Comparison of ENCODE assay signal across 8 cellular contexts in genomic region chr15:74613953-74614743, GRCh38. TPM values are rescaled to one million over a fixed set of nuclear protein-coding genes. Genes with fewer than 3 reads are reported as not detected.
A peak's percentile ranks its signal among the peaks of the same experiment; 100 is the strongest.
DNase-seq lines count a peak whose midpoint lies in the region; ATAC-seq and TF ChIP-seq lines count a peak whose summit lies in the region.

No MANE protein-coding gene starts in this region.

- peak overlapping the region; percentile 100 for H3K4me3 ChIP-seq in HFF-Myc (replicated peaks; ENCODE audit: low read depth, low read length)
- H3K4me3 ChIP-seq in breast epithelium = peak overlapping the region; percentile 90 to 99 (median 98)
- no peak overlapping the region for H3K4me3 ChIP-seq in mesendoderm (ENCODE audit: low read length)
- peak overlapping the region; percentile 14 to 66 for H3K4me3 ChIP-seq in aorta (ENCODE audit: low read length in 2 of 2)

- peaks cover 20% of the 10 kb centered on the region for H3K79me1 ChIP-seq in mesendoderm (ENCODE audit: low read length)

- no peaks in the 10 kb centered on the region for H3K9me3 ChIP-seq in breast epithelium
- H3K9me3 ChIP-seq in aorta (ENCODE audit: control insufficient read depth, low read length) = no peaks in the 10 kb centered on the region

- no peak overlapping the region for H4K5ac ChIP-seq in mesendoderm (ENCODE audit: low read length)

- no peak overlapping the region for H2BK5ac ChIP-seq in mesendoderm (ENCODE audit: low read length)

- no peak overlapping the region for H2BK15ac ChIP-seq in mesendoderm (replicated peaks; ENCODE audit: low read depth)

- ATAC-seq in aorta (ENCODE audit: low FRiP score) = no peak
- ATAC-seq in GM21390 (IDR thresholded peaks at IDR 0.05; ENCODE audit: unreplicated experiment) = no peak

- no CpG with 5 or more reads among the region's 38 CpGs for WGBS in mesendoderm (ENCODE audit: extremely low coverage, insufficient coverage, low lambda C conversion rate)
- 33 to 35% methylated on average over 38 of the region's 38 CpGs for WGBS in aorta, 2 donors

- H3K4me1 ChIP-seq in breast epithelium = peaks cover 0 to 25% of the 10 kb centered on the region in 2 donors
- H3K4me1 ChIP-seq in mesendoderm (ENCODE audit: control insufficient read depth, low read depth, low read length) = peaks cover 2% of the 10 kb centered on the region
- H3K4me1 ChIP-seq in aorta (ENCODE audit: control insufficient read depth in 1 of 2, insufficient read depth in 2 of 2, low read length in 2 of 2) = no peaks in the 10 kb centered on the region

- H3K27me3 ChIP-seq in breast epithelium (no peaks in the 10 kb centered on the region), mesendoderm (ENCODE audit: insufficient read depth, low read length, poor library complexity) (no peaks in the 10 kb centered on the region), aorta (ENCODE audit: control insufficient read depth in 1 of 2, insufficient read depth in 2 of 2, low read length in 1 of 2) (no peaks in the 10 kb centered on the region)

- H3K4me2 ChIP-seq in mesendoderm (ENCODE audit: low read length) = peak overlapping the region; percentile 86

- H2BK120ac ChIP-seq in mesendoderm (ENCODE audit: low read depth, low read length) = no peak overlapping the region

- no peak overlapping the region for H3K18ac ChIP-seq in mesendoderm (ENCODE audit: low read length)

- DNase-seq in HFF-Myc (ENCODE audit: extremely low read depth, low read depth) (no peak), breast epithelium (ENCODE audit: low spot score in 2 of 2) (no peak), mesendoderm (peak; percentile 28), aorta (no peak)
- DNase-seq in effector CD8-positive, alpha-beta T cell (lab: John Stamatoyannopoulos, UW) = no peak
- DNase-seq in central memory CD4-positive, alpha-beta T cell = no peak

- H4K8ac ChIP-seq in mesendoderm (ENCODE audit: low read depth, low read length) = no peak overlapping the region

- peak overlapping the region; percentile 75 for H3K56ac ChIP-seq in mesendoderm (ENCODE audit: low read length)

- no peak overlapping the region for H2AK5ac ChIP-seq in mesendoderm (ENCODE audit: low read length)

- H3K4ac ChIP-seq in mesendoderm (ENCODE audit: low read depth, low read length) = no peak overlapping the region

- H3K79me2 ChIP-seq in mesendoderm (ENCODE audit: control insufficient read depth, insufficient read depth, low read length) = peaks cover 30% of the 10 kb centered on the region

- TF ChIP-seq CTCF in 22Rv1 (IDR thresholded peaks at IDR 0.05) (no peak), HFF-Myc (IDR thresholded peaks at IDR 0.05; ENCODE audit: low read depth, low read length, missing control alignments) (no peak), breast epithelium (IDR thresholded peaks at IDR 0.05) (no peak)

- no peak overlapping the region for H3K23ac ChIP-seq in mesendoderm (ENCODE audit: low read length)

- intact Hi-C loops in breast epithelium (cut with DNase I; ENCODE audit: low total_unique reads) (loop anchor here (10.0 kb wide), 1 partner anchor 69 kb away; the partner anchor contains the start of gene ARID3B), aorta (cut with DNase I) (loop anchor here in 1 of 2 donors (2.0 kb wide), 1 partner anchor 73 kb away; the partner anchor contains the start of gene ARID3B)

- H3K27ac ChIP-seq in 22Rv1 (peak overlapping the region; percentile 96), breast epithelium (peak overlapping the region; percentile 99), mesendoderm (ENCODE audit: low read depth, low read length) (no peak overlapping the region), aorta (ENCODE audit: low read depth in 1 of 2, low read length in 2 of 2) (peak overlapping the region in 1 of 2 donors; percentile 4)

- TF ChIP-seq POLR2A in breast epithelium (IDR thresholded peaks at IDR 0.05) = no peak

- no peaks in the 10 kb centered on the region for H3K36me3 ChIP-seq in breast epithelium
- no peaks in the 10 kb centered on the region for H3K36me3 ChIP-seq in mesendoderm (ENCODE audit: control insufficient read depth, insufficient read depth, low read length)
- H3K36me3 ChIP-seq in aorta (ENCODE audit: control insufficient read depth in 1 of 2, insufficient read depth in 2 of 2, low read length in 1 of 2) = no peaks in the 10 kb centered on the region

- H3K9ac ChIP-seq in mesendoderm (ENCODE audit: low read length) = peak overlapping the region; percentile 69

RNA-seq across cellular contexts. Expression of gene CLK3, which starts 1.5 kb away (rescaled TPM):
- 100 to 1,000 TPM in 2 of 3 donors, 10 to 100 TPM in 1; 99.2 to 110 (median 101) TPM for total RNA-seq in breast epithelium
- polyA plus RNA-seq in mesendoderm (2013, experiment 1 of 2) = 35.9 TPM
- 38.3 TPM for polyA plus RNA-seq in mesendoderm (2013, experiment 2 of 2)
- total RNA-seq in aorta = 10 to 100 TPM; 63.7 to 73.2 TPM
- 10 to 100 TPM; 37.3 to 94.0 TPM for polyA plus RNA-seq in aorta
